14 cellular contexts compared by ENCODE assay signal in the genomic region with DNA sequence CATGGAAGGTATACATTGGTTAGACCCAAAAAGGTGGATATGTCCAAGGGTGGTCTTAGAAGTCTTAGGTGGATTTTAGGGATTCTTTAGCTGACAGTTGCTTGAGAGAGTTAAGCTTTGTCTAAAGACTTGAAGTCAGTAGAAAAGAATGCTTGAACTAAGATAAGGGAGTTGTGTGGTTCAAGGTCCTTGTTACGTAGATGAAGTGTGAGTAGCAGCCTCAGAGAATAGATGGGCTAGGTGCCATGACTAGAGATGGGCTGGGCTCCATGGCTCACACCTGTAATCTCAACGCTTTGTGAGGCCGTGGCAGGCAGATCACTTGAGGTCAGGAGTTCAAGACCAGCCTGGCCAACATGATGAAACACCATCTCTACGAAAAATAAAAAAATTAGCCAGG. TPM values are rescaled to one million over a fixed set of nuclear protein-coding genes. Genes with fewer than 3 reads are reported as not detected.
DNase-seq lines count a peak whose midpoint lies in the region; ATAC-seq, FAIRE-seq and TF ChIP-seq lines count a peak whose summit lies in the region.
"Had no signal": no experiment of that assay in that cellular context is flagged by ENCODE, and none has a peak within 500 bp of the region (broad histone marks: within the 10 kb centered on the region; RNA-seq: fewer than 3 reads in every experiment).

No MANE protein-coding gene starts in this region.

- no peak overlapping the region for H3K4me3 ChIP-seq in CD8-positive, alpha-beta memory T cell (ENCODE audit: low read length)
- H3K4me3 ChIP-seq in GM12878 (0 out of 2 replicates have a peak overlapping the region, but pooled peaks have one; percentile 91), prostate gland (no peak overlapping the region)
- H3K4me3 ChIP-seq in naive thymus-derived CD4-positive, alpha-beta T cell (ENCODE audit: low read length): no peak overlapping the region

- H3K4me1 Mint-ChIP-seq in CD8-positive, alpha-beta memory T cell: peaks cover 24 to 54% (median 39%) of the 10 kb centered on the region in 3 donors
- peaks cover 15 to 51% (median 40%) of the 10 kb centered on the region in 7 donors for H3K4me1 Mint-ChIP-seq in naive thymus-derived CD4-positive, alpha-beta T cell

- RAD21 ChIA-PET in GM12878 (lab: Charles Lee; ENCODE audit: unreplicated experiment): interaction anchor here (0.7 to 1.6 kb wide), 7 partner anchors 15 to 223 kb away, joined by 3 to 5 read pairs (median 3); no protein-coding TSS in a partner anchor

- H3K27ac Mint-ChIP-seq in CD8-positive, alpha-beta memory T cell: peak overlapping the region in 3 of 8 donors; percentile 7 to 72 (median 12)
- peak overlapping the region in 5 of 9 donors; percentile 43 to 94 (median 91) for H3K27ac Mint-ChIP-seq in naive thymus-derived CD4-positive, alpha-beta T cell

- no peaks in the 10 kb centered on the region for H3K27me3 ChIP-seq in CD8-positive, alpha-beta memory T cell (ENCODE audit: insufficient read depth, low read length, poor library complexity, severe bottlenecking)
- no peaks in the 10 kb centered on the region for H3K27me3 ChIP-seq in GM12878 (replicated peaks in 1 of 2; ENCODE audit: control insufficient read depth in 2 of 2, insufficient read depth in 2 of 2, low read length in 1 of 2)
- no peaks in the 10 kb centered on the region for H3K27me3 ChIP-seq in naive thymus-derived CD4-positive, alpha-beta T cell (ENCODE audit: control insufficient read depth in 2 of 2, insufficient read depth in 2 of 2, low read length in 2 of 2)
- no peaks in the 10 kb centered on the region for H3K27me3 ChIP-seq in prostate gland (replicated peaks; ENCODE audit: insufficient read depth)
- H3K27me3 ChIP-seq: foreskin keratinocyte had no signal

- no peaks in the 10 kb centered on the region for H3K27me3 Mint-ChIP-seq in CD8-positive, alpha-beta memory T cell
- peaks cover 0 to 3% (median 0%) of the 10 kb centered on the region in 5 donors for H3K27me3 Mint-ChIP-seq in naive thymus-derived CD4-positive, alpha-beta T cell
- H3K27me3 Mint-ChIP-seq: dendritic cell treated with granulocyte-macrophage colony-stimulating factor and Interleukin-4, amounts not matched to agents 40 ng/mL and 50 ng/mL, for 4 days had no signal

- TF ChIP-seq RAD21 in GM12878 (IDR thresholded peaks at IDR 0.05; ENCODE audit: insufficient read depth, low read depth, low read length): no peak

- WGBS in GM12878 (ENCODE audit: insufficient coverage, insufficient replicate concordance, low lambda C conversion rate, missing lambda C conversion rate): 96% methylated on average over 4 of the region's 4 CpGs
- WGBS in prostate gland: 93% methylated on average over 4 of the region's 4 CpGs

- H3K4me1 ChIP-seq in CD8-positive, alpha-beta memory T cell (ENCODE audit: insufficient read depth, low read length): peaks cover 16% of the 10 kb centered on the region
- peaks cover 3% of the 10 kb centered on the region; the same call in 1 of the 2 replicates for H3K4me1 ChIP-seq in GM12878 (ENCODE audit: control insufficient read depth, insufficient read depth, low read length)
- H3K4me1 ChIP-seq in naive thymus-derived CD4-positive, alpha-beta T cell (ENCODE audit: control insufficient read depth in 2 of 2, insufficient read depth in 2 of 2, low read length in 2 of 2): peaks cover 5 to 14% of the 10 kb centered on the region in 2 donors
- no peaks in the 10 kb centered on the region for H3K4me1 ChIP-seq in prostate gland (replicated peaks)
- H3K4me1 ChIP-seq: foreskin keratinocyte had no signal

- H3K36me3 Mint-ChIP-seq in CD8-positive, alpha-beta memory T cell: peaks cover 7 to 20% (median 7%) of the 10 kb centered on the region in 3 donors
- H3K36me3 Mint-ChIP-seq in naive thymus-derived CD4-positive, alpha-beta T cell: peaks cover 0 to 19% (median 11%) of the 10 kb centered on the region in 5 donors

- TF ChIP-seq EP300 in GM12878 (IDR thresholded peaks at IDR 0.05; ENCODE audit: borderline replicate concordance in 1 of 2, control insufficient read depth in 1 of 2, low read depth in 2 of 2, low read length in 2 of 2): no peak

- peaks cover 11% of the 10 kb centered on the region for H3K79me2 ChIP-seq in GM12878 (ENCODE audit: control insufficient read depth, insufficient read depth, low read length)

- FAIRE-seq in GM12878 (lab: Jason Lieb, UNC): no peak

- intact Hi-C loops in GM12878 (cut with micrococcal nuclease; ENCODE audit: unreplicated experiment): no loop called here
- intact Hi-C loops in naive thymus-derived CD4-positive, alpha-beta T cell (cut with micrococcal nuclease): loop anchor here (1.0 to 5.0 kb wide), 3 partner anchors 37 to 223 kb away; no protein-coding TSS in a partner anchor
- intact Hi-C loops in prostate gland (cut with DNase I): loop anchor here (2.0 kb wide), 1 partner anchor 95 kb away; no protein-coding TSS in a partner anchor
- intact Hi-C loops in Right ventricle myocardium inferior (cut with DNase I): no loop called here

- H3K27ac ChIP-seq in CD8-positive, alpha-beta memory T cell (ENCODE audit: low read depth, low read length): peak overlapping the region; percentile 89
- H3K27ac ChIP-seq in GM12878 (ENCODE audit: control insufficient read depth, insufficient read depth) (no peak overlapping the region), prostate gland (no peak overlapping the region)
- H3K27ac ChIP-seq in naive thymus-derived CD4-positive, alpha-beta T cell (ENCODE audit: low read depth, low read length): no peak overlapping the region
- H3K27ac ChIP-seq: foreskin keratinocyte had no signal

- peak overlapping the region; percentile 77; the same call in 1 of the 2 replicates for H3K4me2 ChIP-seq in GM12878 (ENCODE audit: control insufficient read depth, insufficient read depth)

- no TSS peak for BruUV-seq in GM12878 (replicated peaks; lab: Mats Ljungman, UMichigan)

- H3K4me3 Mint-ChIP-seq in CD8-positive, alpha-beta memory T cell: peak overlapping the region; percentile 86 to 97 (median 91)
- H3K4me3 Mint-ChIP-seq in naive thymus-derived CD4-positive, alpha-beta T cell: peak overlapping the region in 9 of 10 donors; percentile 81 to 97 (median 92)

- TF ChIP-seq POLR2A in GM12878 (IDR thresholded peaks at IDR 0.05; ENCODE audit: low read depth, low read length) (no peak), prostate gland (IDR thresholded peaks at IDR 0.05) (no peak)

- no peaks in the 10 kb centered on the region for H3K9me3 ChIP-seq in CD8-positive, alpha-beta memory T cell (ENCODE audit: low read length)
- H3K9me3 ChIP-seq in GM12878 (replicated peaks; ENCODE audit: control insufficient read depth, insufficient read depth, low read length): no peaks in the 10 kb centered on the region
- no peaks in the 10 kb centered on the region for H3K9me3 ChIP-seq in naive thymus-derived CD4-positive, alpha-beta T cell (ENCODE audit: control insufficient read depth in 2 of 3, low read length in 3 of 3)
- no peaks in the 10 kb centered on the region for H3K9me3 ChIP-seq in prostate gland

- no peaks in the 10 kb centered on the region for H3K36me3 ChIP-seq in CD8-positive, alpha-beta memory T cell (ENCODE audit: insufficient read depth, low read length)
- H3K36me3 ChIP-seq in GM12878 (ENCODE audit: control insufficient read depth in 2 of 2, insufficient read depth in 2 of 2, low read length in 1 of 2) (no peaks in the 10 kb centered on the region), prostate gland (no peaks in the 10 kb centered on the region)
- H3K36me3 ChIP-seq in naive thymus-derived CD4-positive, alpha-beta T cell (ENCODE audit: control insufficient read depth in 2 of 3, insufficient read depth in 3 of 3, low read length in 3 of 3): no peaks in the 10 kb centered on the region

- no peaks in the 10 kb centered on the region for H4K20me1 ChIP-seq in GM12878 (ENCODE audit: control insufficient read depth, insufficient read depth)

- in situ Hi-C loops in GM12878 (cut with MboI): no loop called here

- ATAC-seq in GM12878: no peak
- ATAC-seq in naive thymus-derived CD4-positive, alpha-beta T cell: no peak
- ATAC-seq in Right ventricle myocardium inferior: no peak
- ATAC-seq: foreskin keratinocyte had no signal

- H2AFZ ChIP-seq in GM12878 (ENCODE audit: control insufficient read depth, low read depth, low read length): no peak overlapping the region

- no peak overlapping the region for H3K9ac ChIP-seq in GM12878 (ENCODE audit: control insufficient read depth, insufficient read depth, low read length)

- TF ChIP-seq CTCF in GM12878 (IDR thresholded peaks at IDR 0.05 in 2 of 3, conservative IDR thresholded peaks at IDR 0.05 in 1 of 3; ENCODE audit: control insufficient read depth in 2 of 3, extremely low read depth in 1 of 3, insufficient read depth in 1 of 3, low read depth in 3 of 3, low read length in 3 of 3) (no peak), prostate gland (IDR thresholded peaks at IDR 0.05) (no peak)

- DNase-seq in CD8-positive, alpha-beta memory T cell: no peak
- DNase-seq in NCI-H226: peak; percentile 71
- DNase-seq in GM12878 (ENCODE audit: low read depth, low spot score): no peak
- DNase-seq in naive thymus-derived CD4-positive, alpha-beta T cell: no peak
- DNase-seq in prostate gland (ENCODE audit: low spot score): no peak
- DNase-seq in NCI-H2171 treated with DMSO at 0.1 percent for 48 hours (lab: John Stamatoyannopoulos, UW): no peak
- no peak for DNase-seq in Right ventricle myocardium inferior (ENCODE audit: missing footprints)
- DNase-seq in stimulated activated naive CD4-positive, alpha-beta T cell treated with Interleukin-2 at 50 U/mL for 16 hours (lab: John Stamatoyannopoulos, UW): no peak
- DNase-seq: foreskin keratinocyte, islet precursor cell, NCI-H1694 treated with DMSO at 0.1 percent for 48 hours, NCI-H748 treated with DMSO at 0.1 percent for 48 hours, SHP77 treated with DMSO at 0.1 percent for 48 hours had no signal

- CTCF ChIA-PET in CD8-positive, alpha-beta memory T cell (lab: Charles Lee): interaction anchor here (1.3 kb wide), 1 partner anchor 42 kb away, joined by 3 read pairs; no protein-coding TSS in a partner anchor
- CTCF ChIA-PET in GM12878 (lab: Yijun Ruan, JAX): interaction anchor here (1.7 to 2.6 kb wide), 2 partner anchors 36 to 222 kb away, joined by 4 to 15 read pairs; no protein-coding TSS in a partner anchor
- CTCF ChIA-PET in naive thymus-derived CD4-positive, alpha-beta T cell (lab: Charles Lee): no interaction called here

- no peaks in the 10 kb centered on the region for H3K9me3 Mint-ChIP-seq in CD8-positive, alpha-beta memory T cell
- peaks cover 0 to 2% (median 0%) of the 10 kb centered on the region in 11 donors for H3K9me3 Mint-ChIP-seq in naive thymus-derived CD4-positive, alpha-beta T cell
- H3K9me3 Mint-ChIP-seq: dendritic cell treated with granulocyte-macrophage colony-stimulating factor and Interleukin-4, amounts not matched to agents 40 ng/mL and 50 ng/mL, for 4 days had no signal

- POLR2A ChIA-PET in CD8-positive, alpha-beta memory T cell (lab: Charles Lee): interaction anchor here (1.5 kb wide), 1 partner anchor 137 kb away, joined by 7 read pairs; no protein-coding TSS in a partner anchor
- POLR2A ChIA-PET in GM12878 (lab: Charles Lee): interaction anchor here (0.6 to 1.0 kb wide), 3 partner anchors 10 to 183 kb away, joined by 5 to 7 read pairs (median 7); no protein-coding TSS in a partner anchor
- POLR2A ChIA-PET in naive thymus-derived CD4-positive, alpha-beta T cell (lab: Charles Lee): interaction anchor here (1.1 to 1.2 kb wide), 2 partner anchors 37 to 157 kb away, joined by 4 read pairs; no protein-coding TSS in a partner anchor

- SMC1A ChIA-PET in GM12878 (lab: Charles Lee; ENCODE audit: uncharacterized antibody, unreplicated experiment): interaction anchor here (0.6 to 2.7 kb wide), 14 partner anchors 15 to 246 kb away, joined by 3 to 15 read pairs (median 4); no protein-coding TSS in a partner anchor

RNA-seq across cellular contexts. Expression of a gene that starts 1.7 kb away (rescaled TPM):
- 1 to 10 TPM; 7.7 to 9.1 TPM for total RNA-seq in CD8-positive, alpha-beta memory T cell
- 18.8 TPM for polyA plus RNA-seq in CD8-positive, alpha-beta memory T cell
- 7.8 and 9.2 TPM in 2 replicates for total RNA-seq in GM12878 (2013; cell fraction: nucleolus; rRNA removed)
- total RNA-seq in GM12878 (2014; rRNA removed) (10.8 and 13.1 TPM in 2 replicates), GM12878 (2014; rRNA removed; fragmentation: Illumina TruSeq; extraction: Trizol) (18.2 and 19.1 TPM in 2 replicates), GM12878 (2021) (18.1 and 19.2 TPM in 2 replicates), prostate gland (10 to 100 TPM in 1 of 2 donors, 1 to 10 TPM in 1; 6.4 to 10.5 TPM), Right ventricle myocardium inferior (5.3 TPM)
- polyA plus RNA-seq in GM12878 (2011; ENCODE audit: low read depth): 24.5 TPM
- polyA plus RNA-seq in GM12878 (2011; rRNA removed) (29.8 and 33.1 TPM in 2 replicates), GM12878 (2014; fragmentation: Illumina TruSeq; extraction: Trizol) (20.1 and 23.1 TPM in 2 replicates), GM12878 (2014; fragmentation: Nextera tagmentation; extraction: Ambion mirVana) (10 to 100 TPM; 47.1 to 70.9 TPM), GM12878 (2014; rRNA removed) (19.6 and 19.9 TPM in 2 replicates), GM12878 (2016; fragmentation: Nextera tagmentation; extraction: Ambion mirVana) (10 to 100 TPM; 30.7 to 33.4 TPM)
- polyA plus RNA-seq in GM12878 (2011; cell fraction: cytosol; rRNA removed): 22.8 and 25.7 TPM in 2 replicates
- 11.5 and 12.5 TPM in 2 replicates for polyA plus RNA-seq in GM12878 (2011; cell fraction: nucleus; rRNA removed)
- 10.8 and 14.0 TPM in 2 replicates for polyA plus RNA-seq in GM12878 (2012)
- polyA minus RNA-seq in GM12878 (2011; rRNA and poly(A)+ RNA removed): 8.3 and 11.5 TPM in 2 replicates
- polyA minus RNA-seq in GM12878 (2011; cell fraction: cytosol; rRNA and poly(A)+ RNA removed): 4.7 and 6.3 TPM in 2 replicates
- polyA minus RNA-seq in GM12878 (2011; cell fraction: nucleus; rRNA and poly(A)+ RNA removed): 7.1 and 13.4 TPM in 2 replicates
- 10 to 100 TPM; 12.1 to 14.2 (median 13.2) TPM for total RNA-seq in naive thymus-derived CD4-positive, alpha-beta T cell
- polyA plus RNA-seq in naive thymus-derived CD4-positive, alpha-beta T cell: 10 to 100 TPM; 17.7 to 20.7 TPM

Comparison
In these comparisons a context has a peak if more than half of its experiments do, and no peak if none do; other contexts are left out.
1. intact Hi-C loops: an anchor here in naive thymus-derived CD4-positive, alpha-beta T cell (1.0 to 5.0 kb wide) and prostate gland (2.0 kb wide); none called in GM12878 and Right ventricle myocardium inferior.